In the genomic region with DNA sequence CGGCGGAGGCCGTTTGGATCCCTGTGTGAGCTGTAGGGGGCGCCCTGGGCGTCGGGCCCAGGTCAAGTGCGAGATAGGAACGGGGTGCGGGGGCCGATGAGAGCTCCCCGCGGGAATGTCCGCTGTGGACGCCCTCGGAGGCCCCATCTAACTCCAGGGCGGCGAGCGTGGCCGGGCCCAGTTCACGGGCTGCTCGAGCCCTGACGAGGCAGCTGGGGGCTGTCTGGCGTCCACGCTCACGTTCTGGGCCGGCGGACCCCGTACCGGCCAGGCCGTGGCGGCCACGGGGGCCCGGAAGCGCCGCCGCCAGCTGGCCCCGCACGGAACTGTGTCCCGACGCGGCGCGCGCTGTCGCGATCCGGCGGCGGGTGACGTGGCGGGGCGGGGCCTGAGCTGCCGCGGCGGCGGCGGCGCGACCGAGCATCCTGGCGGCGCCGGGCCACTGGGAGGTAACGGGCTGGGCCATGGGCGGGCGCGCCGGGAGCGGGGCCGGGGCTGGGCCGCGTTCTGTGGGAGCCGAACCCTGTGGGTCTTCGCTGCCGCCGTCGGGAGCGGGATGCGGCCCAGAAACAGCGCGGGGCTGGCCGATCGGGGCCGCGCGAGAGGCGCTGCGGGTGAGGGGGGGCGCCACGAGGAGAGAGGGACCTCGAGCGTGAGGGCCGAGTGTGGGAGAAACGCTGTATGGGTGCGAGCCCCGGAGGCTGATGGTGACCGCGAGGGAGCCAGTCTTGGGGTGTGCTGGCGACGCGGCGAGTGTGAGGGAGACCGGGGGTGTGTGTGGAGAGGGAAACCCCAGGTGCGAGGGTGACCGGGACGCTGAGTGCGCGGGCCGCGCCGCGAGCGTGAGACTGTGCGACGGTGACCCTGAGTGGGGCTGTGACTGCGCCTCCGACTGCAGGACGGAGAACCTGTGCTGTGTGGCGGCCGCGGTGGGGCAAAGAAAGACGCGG, we compare ENCODE assay signal across 8 cellular contexts. TPM values are rescaled to one million over a fixed set of nuclear protein-coding genes. Genes with fewer than 3 reads are reported as not detected.
DNase-seq lines count a peak whose midpoint lies in the region; ATAC-seq and TF ChIP-seq lines count a peak whose summit lies in the region.

SLC7A6 (plus strand) TSS at position 399 of the 950 bp plus-strand sequence. CDS start 10,201 bp downstream, outside the sequence.

- H3K9me3 Mint-ChIP-seq in T-cell, result no peaks in the 10 kb centered on the region

- H3K27me3 ChIP-seq in HUES64 (ENCODE audit: insufficient read depth, low read length) (peaks cover 12% of the 10 kb centered on the region; the same call in 1 of the 2 replicates), adrenal gland (no peaks in the 10 kb centered on the region), left ventricle myocardium inferior (ENCODE audit: low read depth) (no peaks in the 10 kb centered on the region), psoas muscle (ENCODE audit: insufficient read depth in 3 of 3, low read length in 2 of 3) (no peaks in the 10 kb centered on the region)

- H3K36me3 ChIP-seq in HUES64 (ENCODE audit: insufficient read depth, low read length) (no peaks in the 10 kb centered on the region), adrenal gland (replicated peaks in 1 of 2) (peaks cover 0 to 15% of the 10 kb centered on the region in 2 donors), left ventricle myocardium inferior (peaks cover 30% of the 10 kb centered on the region), psoas muscle (ENCODE audit: insufficient read depth in 1 of 2, low read depth in 1 of 2) (peaks cover 0 to 40% of the 10 kb centered on the region in 2 donors), urinary bladder (ENCODE audit: insufficient read depth) (no peaks in the 10 kb centered on the region)

- no peaks in the 10 kb centered on the region for H3K9me3 ChIP-seq in HUES64 (ENCODE audit: insufficient read depth, low read depth, low read length)
- no peaks in the 10 kb centered on the region for H3K9me3 ChIP-seq in adrenal gland (replicated peaks in 1 of 3)
- no peaks in the 10 kb centered on the region for H3K9me3 ChIP-seq in left ventricle myocardium inferior (replicated peaks)
- no peaks in the 10 kb centered on the region for H3K9me3 ChIP-seq in psoas muscle

- TF ChIP-seq CTCF in adrenal gland (IDR thresholded peaks at IDR 0.05), result peak; percentile 35 to 75 (median 66)
- peak; percentile 80 for TF ChIP-seq CTCF in left ventricle myocardium inferior (IDR thresholded peaks at IDR 0.05; ENCODE audit: borderline replicate concordance)
- TF ChIP-seq CTCF in psoas muscle (IDR thresholded peaks at IDR 0.05), result peak; percentile 62

- ATAC-seq in GM21423 (IDR thresholded peaks at IDR 0.05; ENCODE audit: unreplicated experiment), result peak; percentile 63
- peak; percentile 81 to 86 (median 82) for ATAC-seq in T-cell (replicated peaks in 1 of 4)
- peak; percentile 70 to 76 (median 72) for ATAC-seq in psoas muscle

- CTCF ChIA-PET in T-cell (lab: Charles Lee), result interaction anchor here (0.7 to 4.6 kb wide), 24 partner anchors 8 to 115 kb away, joined by 3 to 73 read pairs (median 4); partner anchors contain the start of genes PLA2G15 (in 2 of the 2), PRMT7 (in 2 of the 2) and SLC7A6OS (in 2 of the 2)

- DNase-seq in DMS53 treated with DMSO at 0.1 percent for 48 hours (lab: John Stamatoyannopoulos, UW; ENCODE audit: unreplicated experiment) (peak; percentile 10), T-cell (peak; percentile 42 to 85 (median 73)), adrenal gland (peak; percentile 71 to 86 (median 80)), left ventricle myocardium inferior (peak; percentile 83), psoas muscle (peak; percentile 83 to 91)

- intact Hi-C loops in adrenal gland (cut with DNase I), result loop anchor here (5.0 kb wide), 2 partner anchors 48 to 63 kb away; partner anchors contain the start of genes PRMT7 (in 1 of the 2) and SLC7A6OS (in 1 of the 2)
- intact Hi-C loops in left ventricle myocardium inferior (cut with micrococcal nuclease), result loop anchor here (5.0 kb wide), 1 partner anchor 63 kb away; no protein-coding TSS in a partner anchor
- intact Hi-C loops in psoas muscle (cut with DNase I), result loop anchor here (5.0 kb wide), 3 partner anchors 33 to 63 kb away; partner anchors contain the start of genes PRMT7 (in 1 of the 2) and SLC7A6OS (in 1 of the 2)

- H3K4me1 Mint-ChIP-seq in T-cell, result peaks cover 52 to 62% (median 55%) of the 10 kb centered on the region in 3 donors

- H3K27me3 Mint-ChIP-seq in T-cell, result no peaks in the 10 kb centered on the region

- TF ChIP-seq POLR2A in adrenal gland (IDR thresholded peaks at IDR 0.05), result peak; percentile 34 to 84

- H3K27ac Mint-ChIP-seq in T-cell, result peak within 1 kb of the TSS; percentile 97

- under 1% methylated on average over 123 of the region's 123 CpGs for WGBS in HUES64
- 0 to 1% (median 0%) methylated on average over 5 to 122 of the region's 123 CpGs for WGBS in adrenal gland, 4 donors
- 0 to 1% (median 0%) methylated on average over 68 to 123 of the region's 123 CpGs for WGBS in psoas muscle, 3 donors
- WGBS in urinary bladder, result under 1% methylated on average over 123 of the region's 123 CpGs

- peaks cover 3% of the 10 kb centered on the region for H3K36me3 Mint-ChIP-seq in T-cell

- POLR2A ChIA-PET in T-cell (lab: Charles Lee), result interaction anchor here (0.6 to 1.6 kb wide), 8 partner anchors 8 to 65 kb away, joined by 3 to 8 read pairs (median 4); partner anchors contain the start of genes PRMT7 (in 1 of the 2) and SLC7A6OS (in 1 of the 2)

- peak within 1 kb of the TSS; percentile 85 for H3K4me3 ChIP-seq in HUES64 (ENCODE audit: low read length)
- H3K4me3 ChIP-seq in adrenal gland, result peak within 1 kb of the TSS; percentile 78 to 88 (median 86)
- peak within 1 kb of the TSS; percentile 80 for H3K4me3 ChIP-seq in left ventricle myocardium inferior
- H3K4me3 ChIP-seq in psoas muscle, result peak within 1 kb of the TSS; percentile 97
- peak within 1 kb of the TSS; percentile 80 for H3K4me3 ChIP-seq in urinary bladder (ENCODE audit: low read depth, low read length)

- H3K4me3 Mint-ChIP-seq in T-cell, result peak within 1 kb of the TSS; percentile 91 to 96 (median 95)

- peak within 1 kb of the TSS; percentile 91 for H3K9ac ChIP-seq in HUES64 (ENCODE audit: low read depth, low read length)

- peak within 1 kb of the TSS; percentile 39; the same call in 1 of the 2 replicates for H3K27ac ChIP-seq in HUES64 (ENCODE audit: low read depth, low read length)
- H3K27ac ChIP-seq in adrenal gland, result peak within 1 kb of the TSS; percentile 93 to 100 (median 98)
- H3K27ac ChIP-seq in left ventricle myocardium inferior (replicated peaks), result peak within 1 kb of the TSS; percentile 99
- peak within 1 kb of the TSS; percentile 100 for H3K27ac ChIP-seq in psoas muscle
- peak within 1 kb of the TSS; percentile 90 for H3K27ac ChIP-seq in urinary bladder (ENCODE audit: low read depth)

- peaks cover 17% of the 10 kb centered on the region for H3K4me1 ChIP-seq in HUES64 (ENCODE audit: insufficient read depth, low read length)
- H3K4me1 ChIP-seq in adrenal gland (replicated peaks in 1 of 2), result peaks cover 11 to 27% of the 10 kb centered on the region in 2 donors
- peaks cover 86% of the 10 kb centered on the region for H3K4me1 ChIP-seq in left ventricle myocardium inferior
- peaks cover 36% of the 10 kb centered on the region for H3K4me1 ChIP-seq in psoas muscle
- no peaks in the 10 kb centered on the region for H3K4me1 ChIP-seq in urinary bladder (ENCODE audit: insufficient read depth)

RNA-seq across cellular contexts. Expression of gene SLC7A6, which starts in this region (rescaled TPM):
- polyA plus RNA-seq in HUES64 (2013, experiment 1 of 2), result 14.1 TPM
- polyA plus RNA-seq in HUES64 (2013, experiment 2 of 2), result 14.7 TPM
- 100 to 1,000 TPM; 146 to 216 (median 185) TPM for total RNA-seq in T-cell
- total RNA-seq in adrenal gland, result 10 to 100 TPM; 17.0 to 54.7 (median 25.0) TPM
- polyA plus RNA-seq in adrenal gland, result 10 to 100 TPM; 14.8 to 22.2 (median 19.6) TPM
- 44.2 TPM for total RNA-seq in left ventricle myocardium inferior
- 100 to 1,000 TPM in 1 of 4 donors, 10 to 100 TPM in 3; 25.6 to 217 (median 70.5) TPM for total RNA-seq in psoas muscle
- 10 to 100 TPM in 2 of 3 donors, 1 to 10 TPM in 1; 9.2 to 55.2 (median 36.4) TPM for polyA plus RNA-seq in psoas muscle
- total RNA-seq in urinary bladder, result 16.9 TPM
- 14.0 TPM for polyA plus RNA-seq in urinary bladder

Comparison
In these comparisons a context has a peak if more than half of its experiments do, and no peak if none do; other contexts are left out.
1. Peak in every context shown above with its lines: DNase-seq, ATAC-seq, H3K4me3 ChIP-seq and H3K27ac ChIP-seq.
2. DNase-seq: peak in every context shown above with its lines; median percentile 87 in psoas muscle; 83 in left ventricle myocardium inferior; 80 in adrenal gland; 73 in T-cell; 10 in DMS53 treated with DMSO at 0.1 percent for 48 hours.
3. H3K27ac ChIP-seq: peak in every context shown above with its lines; median percentile 100 in psoas muscle; 99 in left ventricle myocardium inferior; 98 in adrenal gland; 90 in urinary bladder; 39 in HUES64.